In the genomic region with DNA sequence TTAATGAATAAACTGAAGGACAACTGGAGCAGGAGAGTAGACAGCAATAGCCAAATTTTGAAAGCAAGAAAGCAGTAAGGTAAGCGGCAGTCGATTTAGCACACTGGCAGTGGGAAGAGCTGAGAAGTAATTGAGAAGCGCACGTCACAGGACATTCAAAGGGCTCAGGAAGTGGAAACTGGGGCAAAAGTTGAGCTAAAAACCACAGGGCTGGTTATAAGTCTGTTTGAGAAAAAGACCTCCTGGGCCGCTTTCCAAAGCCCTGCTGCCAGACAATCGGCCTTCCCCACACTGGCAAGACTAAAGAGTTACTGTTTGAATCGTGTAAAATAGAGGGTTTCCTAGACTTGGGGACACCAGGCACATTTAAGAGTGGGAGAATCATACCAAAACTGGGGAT, we compare ENCODE assay signal across 9 cellular contexts.
DNase-seq lines count a peak whose midpoint lies in the region; ATAC-seq, FAIRE-seq and TF ChIP-seq lines count a peak whose summit lies in the region.
"Had no signal": no experiment of that assay in that cellular context is flagged by ENCODE, and none has a peak within 500 bp of the region (broad histone marks: within the 10 kb centered on the region; RNA-seq: fewer than 3 reads in every experiment).

No MANE protein-coding gene starts in this region.

- H3K36me3 Mint-ChIP-seq in central memory CD8-positive, alpha-beta T cell (ENCODE audit: insufficient read depth) = no peaks in the 10 kb centered on the region

- no peak overlapping the region for H3K4me2 ChIP-seq in osteoblast (ENCODE audit: insufficient read depth, low read length)

- H4K20me1 ChIP-seq in osteoblast (ENCODE audit: insufficient read depth, low read length) = no peaks in the 10 kb centered on the region

- H3K27me3 ChIP-seq in osteoblast (ENCODE audit: insufficient read depth, low read length) (peaks cover 2% of the 10 kb centered on the region), brain microvascular endothelial cell (replicated peaks) (no peaks in the 10 kb centered on the region)

- H3K9me3 ChIP-seq in osteoblast (ENCODE audit: low read depth, low read length) = no peaks in the 10 kb centered on the region

- peak; percentile 41 for FAIRE-seq in GM12891 (lab: Jason Lieb, UNC)
- FAIRE-seq: RCC 7860 had no signal

- intact Hi-C loops in Right ventricle myocardium inferior (cut with DNase I) = no loop called here

- no peak for TF ChIP-seq CTCF in osteoblast (IDR thresholded peaks at IDR 0.05; ENCODE audit: extremely low read depth, low read depth, low read length)
- no peak for TF ChIP-seq CTCF in brain microvascular endothelial cell (IDR thresholded peaks at IDR 0.05; ENCODE audit: low read depth, low read length, missing control alignments)

- no peak for TF ChIP-seq POLR2A in GM12891 (IDR thresholded peaks at IDR 0.05; ENCODE audit: low read depth, low read length)

- H3K27me3 Mint-ChIP-seq in central memory CD8-positive, alpha-beta T cell = peaks cover 14% of the 10 kb centered on the region

- H3K4me3 ChIP-seq in osteoblast (ENCODE audit: insufficient read depth, low read length) (no peak overlapping the region), brain microvascular endothelial cell (ENCODE audit: low read depth, low read length) (no peak overlapping the region)

- DNase-seq in GM12891 (ENCODE audit: insufficient read length, low spot score) (no peak), T follicular helper cell (ENCODE audit: low read depth) (peak; percentile 15), osteoblast (ENCODE audit: insufficient read length, low spot score, missing footprints) (no peak), Right ventricle myocardium inferior (ENCODE audit: missing footprints) (no peak), UCSD-AML1 (lab: John Stamatoyannopoulos, UW; ENCODE audit: unreplicated experiment) (no peak), NCI-H146 treated with DMSO at 0.1 percent for 48 hours (lab: John Stamatoyannopoulos, UW; ENCODE audit: unreplicated experiment) (no peak), brain microvascular endothelial cell (no peak)
- peak in 1 of 2 donors; percentile 11 for DNase-seq in central memory CD8-positive, alpha-beta T cell (ENCODE audit: low spot score in 2 of 2)

- H3K4me1 ChIP-seq in osteoblast (ENCODE audit: insufficient read depth, low read length) = peaks cover 2% of the 10 kb centered on the region

- in situ Hi-C loops in brain microvascular endothelial cell (cut with HindIII; ENCODE audit: low pct_ligation_motif_present, low sequenced_read_pairs) = no loop called here

- ATAC-seq in central memory CD8-positive, alpha-beta T cell (replicated peaks; ENCODE audit: extremely low read depth, poor library complexity, severe bottlenecking) = peak; percentile 86
- ATAC-seq in Right ventricle myocardium inferior = no peak

- H3K79me2 ChIP-seq in osteoblast (ENCODE audit: insufficient read depth, low read length) = no peaks in the 10 kb centered on the region

- peak overlapping the region; percentile 27 for H3K4me3 Mint-ChIP-seq in central memory CD8-positive, alpha-beta T cell

- no peaks in the 10 kb centered on the region for H3K9me3 Mint-ChIP-seq in central memory CD8-positive, alpha-beta T cell

- H3K4me1 Mint-ChIP-seq in central memory CD8-positive, alpha-beta T cell = peaks cover 14% of the 10 kb centered on the region

- peak overlapping the region; percentile 57 for H3K27ac Mint-ChIP-seq in central memory CD8-positive, alpha-beta T cell (ENCODE audit: low read depth)

- H2AFZ ChIP-seq in osteoblast (ENCODE audit: low read length) = peak overlapping the region; percentile 4

- H3K27ac ChIP-seq in osteoblast (ENCODE audit: low read depth, low read length) (no peak overlapping the region), brain microvascular endothelial cell (no peak overlapping the region)

- H3K36me3 ChIP-seq in osteoblast (ENCODE audit: insufficient read depth, low read length) (no peaks in the 10 kb centered on the region), brain microvascular endothelial cell (replicated peaks) (no peaks in the 10 kb centered on the region)

TF ChIP-seq in GM12891, 5 proteins besides CTCF, POLR2A, EP300 and RAD21:
- TF ChIP-seq SPI1 (IDR thresholded peaks at IDR 0.05; ENCODE audit: low read depth, low read length) (peak; percentile 25; the same call in 1 of the 2 replicates), POU2F2 (IDR thresholded peaks at IDR 0.05; ENCODE audit: low read depth, low read length) (no peak), PAX5 (IDR thresholded peaks at IDR 0.05; ENCODE audit: insufficient read depth, low read length, severe bottlenecking) (no peak), POLR2AphosphoS5 (IDR thresholded peaks at IDR 0.05; ENCODE audit: low read depth, low read length) (no peak), TAF1 (IDR thresholded peaks at IDR 0.05; ENCODE audit: low read depth, low read length) (no peak)
